ENCODE assay signal across 25 cellular contexts in genomic region chr10:121137533-121137932, GRCh38.
"Had no signal": no experiment of that assay in that cellular context is flagged by ENCODE, and none has a peak within 500 bp of the region (broad histone marks: within the 10 kb centered on the region; RNA-seq: fewer than 3 reads in every experiment).

No MANE protein-coding gene starts in this region.

- H3K27ac ChIP-seq: brain microvascular endothelial cell, cardiac muscle cell, VCaP had no signal

- H3K27me3 ChIP-seq: brain microvascular endothelial cell, cardiac muscle cell had no signal

- DNase-seq: activated CD4-positive, alpha-beta memory T cell treated with anti-CD3 and anti-CD28 coated beads, Interleukin-2, amount 10 ng/mL, durations not matched to agents 7 days and 5 days; activated CD4-positive, alpha-beta T cell treated with anti-CD3 and anti-CD28 coated beads, Interleukin-2, amount 10 ng/mL, durations not matched to agents 7 days and 5 days; activated CD4-positive, CD25-positive, alpha-beta regulatory T cell; activated gamma-delta T cell; activated naive CD4-positive, alpha-beta T cell treated with anti-CD3 and anti-CD28 coated beads for 36 hours; activated T-cell treated with anti-CD3 and anti-CD28 coated beads for 4 hours; activated T-cell treated with anti-CD3 and anti-CD28 coated beads, Interleukin-2, amount 50 U/mL, for 48 hours; amygdala; brain microvascular endothelial cell; Karpas-422; MM.1S; NCI-H1105; NCI-H1436; NCI-H1694 treated with DMSO at 0.1 percent for 48 hours; NCI-H2029 treated with DMSO at 0.1 percent for 48 hours; NCI-H345; NCI-H510A; NCI-H526 treated with DMSO at 0.1 percent for 48 hours; PC-3; SHP77 treated with DMSO at 0.1 percent for 48 hours; T-helper 2 cell; T1000 had no signal

- H3K4me3 ChIP-seq: cardiac muscle cell, K562 had no signal

- H3K36me3 ChIP-seq: brain microvascular endothelial cell, cardiac muscle cell had no signal
